ENCODE assay signal across 31 cellular contexts in the genomic region with DNA sequence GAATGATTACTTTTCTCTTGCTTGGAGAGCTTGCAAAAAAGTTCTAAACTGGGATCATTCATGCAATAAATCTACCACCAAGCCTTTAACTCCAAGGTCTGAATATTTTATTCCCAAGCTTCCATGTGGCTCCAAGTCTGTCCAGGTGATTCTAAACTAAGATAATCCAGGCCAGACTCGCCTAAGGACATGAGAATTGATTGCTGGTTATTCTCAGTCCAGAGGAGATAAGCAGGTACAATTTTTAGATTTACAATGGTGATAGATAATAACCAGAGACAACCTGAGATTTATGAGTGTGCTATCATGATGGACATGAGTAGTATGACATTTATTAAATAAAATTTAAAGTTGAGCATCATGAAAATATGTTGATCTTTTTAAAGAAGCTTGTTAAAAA.
"Had no signal": no experiment of that assay in that cellular context is flagged by ENCODE, and none has a peak within 500 bp of the region (broad histone marks: within the 10 kb centered on the region; RNA-seq: fewer than 3 reads in every experiment).

No MANE protein-coding gene starts in this region.

- DNase-seq: activated B cell treated with CpG ODN at 0.5 μM for 24 hours; activated CD4-positive, alpha-beta memory T cell treated with anti-CD3 and anti-CD28 coated beads for 36 hours; activated CD4-positive, alpha-beta T cell treated with anti-CD3 and anti-CD28 coated beads for 4 hours; activated CD4-positive, alpha-beta T cell treated with anti-CD3 and anti-CD28 coated beads, Interleukin-2, amount 10 ng/mL, durations not matched to agents 24 days and 14 days; activated CD4-positive, alpha-beta T cell treated with anti-CD3 and anti-CD28 coated beads, Interleukin-2, amount 50 U/mL, for 1 hour; activated CD4-positive, alpha-beta T cell treated with anti-CD3 and anti-CD28 coated beads, Interleukin-2, amount 50 U/mL, for 4 hours; activated CD4-positive, CD25-positive, alpha-beta regulatory T cell treated with anti-CD3 and anti-CD28 coated beads, Interleukin-2, amount 50 U/mL, for 72 hours; activated CD8-positive, alpha-beta memory T cell treated with anti-CD3 and anti-CD28 coated beads, Interleukin-2, amount 50 U/mL, for 4 hours; activated CD8-positive, alpha-beta T cell treated with anti-CD3 and anti-CD28 coated beads for 36 hours; activated effector memory CD4-positive, alpha-beta T cell treated with anti-CD3 and anti-CD28 coated beads, Interleukin-2, amount 50 U/mL, for 16 hours; activated gamma-delta T cell treated with Interleukin-2 at 50 U/mL for 16 hours; activated naive CD4-positive, alpha-beta T cell; activated naive CD4-positive, alpha-beta T cell treated with anti-CD3 and anti-CD28 coated beads for 36 hours; activated naive CD4-positive, alpha-beta T cell treated with anti-CD3 and anti-CD28 coated beads, Interleukin-2, amount 50 U/mL, for 16 hours; activated naive CD8-positive, alpha-beta T cell treated with anti-CD3 and anti-CD28 coated beads for 36 hours; activated T-cell treated with anti-CD3 and anti-CD28 coated beads for 4 hours; activated T-cell treated with anti-CD3 and anti-CD28 coated beads, Interleukin-2, amount 50 U/mL, for 1 hour; activated T-cell treated with anti-CD3 and anti-CD28 coated beads, Interleukin-2, amount 50 U/mL, for 4 hours; activated T-cell treated with anti-CD3 and anti-CD28 coated beads, Interleukin-2, amount 50 U/mL, for 72 hours; adrenal gland; amniotic stem cell; aorta; brain microvascular endothelial cell; central memory CD4-positive, alpha-beta T cell; T-helper 2 cell; T-helper 9 cell had no signal

- H3K4me3 ChIP-seq: adrenal gland, body of pancreas, breast epithelium had no signal

- H3K27me3 ChIP-seq: adrenal gland, body of pancreas, brain microvascular endothelial cell, breast epithelium had no signal

- H3K9me3 ChIP-seq: adrenal gland, body of pancreas, breast epithelium had no signal

- H3K36me3 ChIP-seq: adrenal gland, brain microvascular endothelial cell, breast epithelium had no signal

- H3K4me1 ChIP-seq: adrenal gland, breast epithelium had no signal

- ATAC-seq: activated CD8-positive, alpha-beta T cell treated with anti-CD3 and anti-CD28 coated beads for 36 hours; activated naive CD4-positive, alpha-beta T cell treated with anti-CD3 and anti-CD28 coated beads, Interleukin-2, amount 50 U/mL, for 72 hours; activated T-cell treated with anti-CD3 and anti-CD28 coated beads, Interleukin-2, amount 50 U/mL, for 4 hours; activated T-cell treated with anti-CD3 and anti-CD28 coated beads, Interleukin-2, amount 50 U/mL, for 72 hours; activated T-helper 17 cell treated with anti-CD3 and anti-CD28 coated beads, Interleukin-2, amount 50 U/mL, for 72 hours; body of pancreas had no signal

- H3K27ac ChIP-seq: adrenal gland, body of pancreas, brain microvascular endothelial cell, breast epithelium, VCaP had no signal
